ENCODE assay signal across 22 cellular contexts in the genomic region with DNA sequence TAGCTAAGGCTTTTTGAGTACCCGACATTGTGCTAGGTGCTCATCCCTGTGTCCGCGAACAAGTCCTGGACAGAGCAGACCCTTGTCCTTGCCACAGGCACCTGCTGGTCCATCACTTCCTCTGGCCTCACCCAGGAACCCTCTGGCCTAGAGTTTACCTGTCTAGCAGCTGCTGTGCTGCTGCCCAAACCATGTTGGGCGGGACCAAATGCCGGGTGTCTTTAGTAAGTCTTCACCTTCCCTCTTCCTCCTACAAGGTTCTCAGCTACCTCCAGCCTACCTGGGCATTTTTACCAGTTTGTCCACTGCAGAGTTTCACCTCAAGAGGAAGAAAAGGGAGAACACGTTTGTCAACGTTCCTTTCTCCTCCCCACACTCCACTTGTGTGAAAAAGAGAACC.
A peak's percentile ranks its signal among the peaks of the same experiment; 100 is the strongest.
DNase-seq lines count a peak whose midpoint lies in the region; ATAC-seq and TF ChIP-seq lines count a peak whose summit lies in the region.
"Had no signal": no experiment of that assay in that cellular context is flagged by ENCODE, and none has a peak within 500 bp of the region (broad histone marks: within the 10 kb centered on the region; RNA-seq: fewer than 3 reads in every experiment).

No MANE protein-coding gene starts in this region.

- ATAC-seq in left colon (peak; percentile 38), PC-3 (no peak)
- ATAC-seq: A549, GM12878 had no signal

- no peak overlapping the region for H3K4me3 ChIP-seq in colonic mucosa
- H3K4me3 ChIP-seq in stomach, result no peak overlapping the region
- H3K4me3 ChIP-seq in effector memory CD4-positive, alpha-beta T cell (ENCODE audit: insufficient read depth, low read depth, low read length, poor library complexity, severe bottlenecking), result no peak overlapping the region
- no peak overlapping the region for H3K4me3 ChIP-seq in PC-3 (ENCODE audit: low read length)
- H3K4me3 ChIP-seq: A549, GM12878, GM23248, SK-N-MC had no signal

- TF ChIP-seq POLR2A in stomach (IDR thresholded peaks at IDR 0.05), result no peak

- no peaks in the 10 kb centered on the region for H3K9me3 ChIP-seq in colonic mucosa
- no peaks in the 10 kb centered on the region for H3K9me3 ChIP-seq in stomach
- H3K9me3 ChIP-seq in effector memory CD4-positive, alpha-beta T cell (ENCODE audit: control insufficient read depth, low read length), result no peaks in the 10 kb centered on the region
- H3K9me3 ChIP-seq in PC-3 (ENCODE audit: low read length), result no peaks in the 10 kb centered on the region
- H3K9me3 ChIP-seq: A549 had no signal

- TF ChIP-seq CTCF in colonic mucosa (IDR thresholded peaks at IDR 0.05) (no peak), stomach (IDR thresholded peaks at IDR 0.05) (no peak), PC-3 (conservative IDR thresholded peaks at IDR 0.05; ENCODE audit: low read depth, low read length) (no peak)

- H4K20me1 ChIP-seq in PC-3 (ENCODE audit: low read length), result no peaks in the 10 kb centered on the region

- H3K27me3 ChIP-seq in colonic mucosa (no peaks in the 10 kb centered on the region), stomach (peaks cover 0 to 7% (median 0%) of the 10 kb centered on the region in 3 donors), PC-3 (ENCODE audit: low read length) (no peaks in the 10 kb centered on the region)
- no peaks in the 10 kb centered on the region for H3K27me3 ChIP-seq in effector memory CD4-positive, alpha-beta T cell (replicated peaks; ENCODE audit: control insufficient read depth, insufficient read depth, low read length, poor library complexity, severe bottlenecking)

- H3K9ac ChIP-seq in colonic mucosa (ENCODE audit: low read depth in 2 of 2, low read length in 2 of 2) (peak overlapping the region in 1 of 2 donors; percentile 38), PC-3 (ENCODE audit: low read length) (no peak overlapping the region)
- H3K9ac ChIP-seq: GM23248 had no signal

- H3K36me3 ChIP-seq in colonic mucosa (no peaks in the 10 kb centered on the region), stomach (no peaks in the 10 kb centered on the region), PC-3 (ENCODE audit: low read depth, low read length) (no peaks in the 10 kb centered on the region)
- H3K36me3 ChIP-seq in effector memory CD4-positive, alpha-beta T cell (ENCODE audit: control insufficient read depth, insufficient read depth, low read length), result no peaks in the 10 kb centered on the region

- DNase-seq in HT-29 (ENCODE audit: low spot score) (peak; percentile 67), colonic mucosa (no peak), left colon (peak in 1 of 2 donors; percentile 59), stomach (peak; percentile 17), T-helper 9 cell (no peak), NCI-H69 (lab: John Stamatoyannopoulos, UW) (no peak), PC-3 (no peak)
- DNase-seq in effector memory CD4-positive, alpha-beta T cell, result no peak
- DNase-seq: C1 segment of cervical spinal cord; DND-41; GM23248; IMR-90; Karpas-422; NCI-H1417; NCI-H1930; NCI-H2171; NCI-H446; NK-92 treated with Interleukin-12 subunit alpha and Interleukin-12 subunit beta, amount 100 ng/mL, for 24 hours; Right ventricle myocardium superior had no signal

- no peak overlapping the region for H3K4me2 ChIP-seq in PC-3 (ENCODE audit: low read length)
- H3K4me2 ChIP-seq: A549 had no signal

- H3K4me1 ChIP-seq in colonic mucosa (peaks cover 3% of the 10 kb centered on the region), stomach (peaks cover 0 to 19% (median 4%) of the 10 kb centered on the region in 4 donors), PC-3 (ENCODE audit: insufficient read depth, low read length) (no peaks in the 10 kb centered on the region; the same call in 1 of the 2 replicates)
- H3K4me1 ChIP-seq in effector memory CD4-positive, alpha-beta T cell (ENCODE audit: control insufficient read depth, insufficient read depth, low read length, poor library complexity, severe bottlenecking), result no peaks in the 10 kb centered on the region

- H2AFZ ChIP-seq in PC-3 (ENCODE audit: low read length), result no peak overlapping the region
- H2AFZ ChIP-seq: GM23248 had no signal

- intact Hi-C loops in colonic mucosa (cut with DNase I), result loop anchor here (5.0 kb wide), 1 partner anchor 86 kb away; no protein-coding TSS in a partner anchor
- intact Hi-C loops in left colon (cut with DNase I, micrococcal nuclease), result no loop called here
- intact Hi-C loops in stomach (cut with DNase I; ENCODE audit: low total_unique reads), result no loop called here
- intact Hi-C loops in PC-3 (cut with micrococcal nuclease), result no loop called here

- H3K9me2 ChIP-seq in PC-3 (replicated peaks; ENCODE audit: low read length), result no peaks in the 10 kb centered on the region

- TF ChIP-seq EP300 in stomach (IDR thresholded peaks at IDR 0.05), result no peak

- WGBS in stomach, 5 donors, result 60 to 71% (median 65%) methylated on average over 7 of the region's 7 CpGs

- no peaks in the 10 kb centered on the region for H3F3A ChIP-seq in PC-3 (ENCODE audit: low read length, unreplicated experiment)

- no peaks in the 10 kb centered on the region for H3K79me2 ChIP-seq in PC-3 (ENCODE audit: low read length)

- no TSS peak for BruUV-seq in PC-3 (replicated peaks; lab: Mats Ljungman, UMichigan)

- POLR2A ChIA-PET in PC-3 (lab: Charles Lee; ENCODE audit: unreplicated experiment), result no interaction called here

- peak overlapping the region; percentile 77 for H3K27ac ChIP-seq in colonic mucosa
- H3K27ac ChIP-seq in stomach, result no peak overlapping the region
- no peak overlapping the region for H3K27ac ChIP-seq in effector memory CD4-positive, alpha-beta T cell (ENCODE audit: insufficient read depth, low read length, poor library complexity, severe bottlenecking)
- H3K27ac ChIP-seq in PC-3 (ENCODE audit: low read length), result no peak overlapping the region
- H3K27ac ChIP-seq: A549, GM23248, SK-N-MC had no signal

- CTCF ChIA-PET in PC-3 (lab: Charles Lee), result no interaction called here

Comparison
In these comparisons a context has a peak if more than half of its experiments do, and no peak if none do; other contexts are left out.
1. DNase-seq: peak in HT-29 (single experiment) and stomach (single experiment); none in colonic mucosa (single experiment), T-helper 9 cell (single experiment), NCI-H69 (single experiment), effector memory CD4-positive, alpha-beta T cell (0 of 3) and PC-3 (single experiment).